ENCODE assay signal across 8 cellular contexts in genomic region chr16:57284952-57285263, GRCh38. TPM values are rescaled to one million over a fixed set of nuclear protein-coding genes. Genes with fewer than 3 reads are reported as not detected.
A peak's percentile ranks its signal among the peaks of the same experiment; 100 is the strongest.
DNase-seq lines count a peak whose midpoint lies in the region; ATAC-seq and TF ChIP-seq lines count a peak whose summit lies in the region.

No MANE protein-coding gene starts in this region.

- H3K4me3 ChIP-seq in GM06990 (replicated peaks; ENCODE audit: low read depth, low read length) (peak overlapping the region; percentile 60), fibroblast of villous mesenchyme (ENCODE audit: low read depth, low read length) (peak overlapping the region; percentile 62), rectal smooth muscle tissue (ENCODE audit: low read length) (peak overlapping the region; percentile 49)

- ATAC-seq in GM19328 (IDR thresholded peaks at IDR 0.05; ENCODE audit: unreplicated experiment) (no peak), HG03095 (IDR thresholded peaks at IDR 0.05; ENCODE audit: unreplicated experiment) (no peak), GM18909 (IDR thresholded peaks at IDR 0.05; ENCODE audit: poor library complexity, unreplicated experiment) (no peak)

- no peak for DNase-seq in GM06990 (ENCODE audit: extremely low read depth, insufficient read length)
- DNase-seq in fibroblast of villous mesenchyme (ENCODE audit: low read depth): no peak
- no peak for DNase-seq in NCI-H1092 treated with DMSO at 0.1 percent for 48 hours (lab: John Stamatoyannopoulos, UW)

- H3K36me3 ChIP-seq in GM06990 (ENCODE audit: control insufficient read depth, insufficient read depth, low read length) (no peaks in the 10 kb centered on the region), rectal smooth muscle tissue (ENCODE audit: control insufficient read depth, insufficient read depth, low read length) (no peaks in the 10 kb centered on the region)

- no peaks in the 10 kb centered on the region; the same call in 1 of the 2 replicates for H3K27me3 ChIP-seq in GM06990 (replicated peaks; ENCODE audit: control insufficient read depth, insufficient read depth, low read length)
- H3K27me3 ChIP-seq in rectal smooth muscle tissue (ENCODE audit: control insufficient read depth, insufficient read depth, low read length): peaks cover 9% of the 10 kb centered on the region

- no peaks in the 10 kb centered on the region for H3K4me1 ChIP-seq in rectal smooth muscle tissue (ENCODE audit: control insufficient read depth, insufficient read depth, low read length)

- H3K27ac ChIP-seq in VCaP: peak overlapping the region; percentile 46; the same call in 1 of the 2 replicates
- H3K27ac ChIP-seq in rectal smooth muscle tissue (ENCODE audit: low read depth, low read length): no peak overlapping the region

- no peak for TF ChIP-seq CTCF in GM06990 (IDR thresholded peaks at IDR 0.05; ENCODE audit: insufficient read depth, low read length, poor library complexity, severe bottlenecking)
- TF ChIP-seq CTCF in VCaP (conservative IDR thresholded peaks at IDR 0.05): no peak
- TF ChIP-seq CTCF in fibroblast of villous mesenchyme (IDR thresholded peaks at IDR 0.05; ENCODE audit: insufficient read depth, low read depth, low read length): no peak

- H3K9ac ChIP-seq in rectal smooth muscle tissue (ENCODE audit: low read length): no peak overlapping the region

RNA-seq across cellular contexts. Expression of gene PLLP, which starts 0.4 kb away (rescaled TPM):
- total RNA-seq in fibroblast of villous mesenchyme: under 0.01 TPM in 1 of 2 replicates, not detected in the other

RNA-seq across cellular contexts. Expression of gene ARL2BP, which starts 39.8 kb away (rescaled TPM):
- 91.2 and 134 TPM in 2 replicates for total RNA-seq in fibroblast of villous mesenchyme
